25 cellular contexts compared by ENCODE assay signal in genomic region chr12:111193511-111193910, GRCh38.
"Had no signal": no experiment of that assay in that cellular context is flagged by ENCODE, and none has a peak within 500 bp of the region (broad histone marks: within the 10 kb centered on the region; RNA-seq: fewer than 3 reads in every experiment).

No MANE protein-coding gene starts in this region.

- FAIRE-seq: islet of Langerhans, kidney, pancreas, small intestine had no signal

- H3K36me3 Mint-ChIP-seq: naive B cell; natural killer cell; stimulated activated effector memory CD8-positive, alpha-beta T cell treated with anti-CD3 and anti-CD28 coated beads, Interleukin-12 subunit alpha, Interleukin-12 subunit beta, amount 100 ng/mL, for 72 hours; type B pancreatic cell had no signal

- H3K27ac ChIP-seq: left lung, lower lobe of right lung, pancreas, prostate gland, spleen, tibial nerve, uterus had no signal

- H3K27ac Mint-ChIP-seq: mesothelial cell of epicardium; natural killer cell; nephron progenitor cell; stimulated activated effector memory CD8-positive, alpha-beta T cell treated with anti-CD3 and anti-CD28 coated beads, Interleukin-12 subunit alpha, Interleukin-12 subunit beta, amount 100 ng/mL, for 72 hours; stimulated activated naive CD8-positive, alpha-beta T cell treated with anti-CD3 and anti-CD28 coated beads, Interleukin-15, amount 100 ng/mL, for 72 hours; type B pancreatic cell had no signal

- H3K36me3 ChIP-seq: left lung, lower lobe of right lung, pancreas, prostate gland, spleen, tibial nerve, uterus had no signal

- H3K9me3 Mint-ChIP-seq: natural killer cell; nephron progenitor cell; stimulated activated effector memory CD8-positive, alpha-beta T cell treated with anti-CD3 and anti-CD28 coated beads, Interleukin-12 subunit alpha, Interleukin-12 subunit beta, amount 100 ng/mL, for 72 hours; stimulated activated naive CD8-positive, alpha-beta T cell treated with anti-CD3 and anti-CD28 coated beads, Interleukin-15, amount 100 ng/mL, for 72 hours; type B pancreatic cell had no signal

- H3K4me1 Mint-ChIP-seq: natural killer cell; stimulated activated effector memory CD8-positive, alpha-beta T cell treated with anti-CD3 and anti-CD28 coated beads, Interleukin-12 subunit alpha, Interleukin-12 subunit beta, amount 100 ng/mL, for 72 hours; stimulated activated naive CD8-positive, alpha-beta T cell treated with anti-CD3 and anti-CD28 coated beads, Interleukin-15, amount 100 ng/mL, for 72 hours had no signal

- H3K4me3 Mint-ChIP-seq: mesothelial cell of epicardium; naive B cell; natural killer cell; nephron progenitor cell; stimulated activated effector memory CD8-positive, alpha-beta T cell treated with anti-CD3 and anti-CD28 coated beads, Interleukin-12 subunit alpha, Interleukin-12 subunit beta, amount 100 ng/mL, for 72 hours; stimulated activated naive CD8-positive, alpha-beta T cell treated with anti-CD3 and anti-CD28 coated beads, Interleukin-15, amount 100 ng/mL, for 72 hours; type B pancreatic cell had no signal

- H3K4me1 ChIP-seq: left lung, lower lobe of right lung, pancreas, prostate gland, spleen, tibial nerve, uterus had no signal

- ATAC-seq: left colon; left lung; lower lobe of right lung; natural killer cell; pancreas; sciatic nerve; stimulated activated effector memory CD8-positive, alpha-beta T cell treated with anti-CD3 and anti-CD28 coated beads, Interleukin-12 subunit alpha, Interleukin-12 subunit beta, amount 100 ng/mL, for 72 hours; stimulated activated naive CD8-positive, alpha-beta T cell treated with anti-CD3 and anti-CD28 coated beads, Interleukin-15, amount 100 ng/mL, for 72 hours had no signal

- DNase-seq: hippocampal formation; kidney; left colon; left lung; lower lobe of right lung; mesendoderm; naive B cell; natural killer cell; nephron progenitor cell; pancreas; retina; right cardiac atrium; small intestine; spleen; stimulated activated CD4-positive, alpha-beta T cell treated with anti-CD3 and anti-CD28 coated beads, Interleukin-4, amount 100 ng/mL, for 24 hours; stimulated activated naive CD4-positive, alpha-beta T cell; stimulated activated naive CD8-positive, alpha-beta T cell treated with anti-CD3 and anti-CD28 coated beads, Interleukin-15, amount 100 ng/mL, for 72 hours; uterus had no signal

- H3K4me3 ChIP-seq: left lung, lower lobe of right lung, pancreas, prostate gland, spleen, tibial nerve, uterus had no signal

- H3K27me3 ChIP-seq: pancreas had no signal
